5 cellular contexts compared by ENCODE assay signal in genomic region chr7:67523706-67524105, GRCh38.
"Had no signal": no experiment of that assay in that cellular context is flagged by ENCODE, and none has a peak within 500 bp of the region (broad histone marks: within the 10 kb centered on the region; RNA-seq: fewer than 3 reads in every experiment).

No MANE protein-coding gene starts in this region.

- ATAC-seq: GM23338, K562 had no signal

- H3K4me1 Mint-ChIP-seq: GM23338 had no signal

- H3K4me3 ChIP-seq: GM23338, K562 had no signal

- H3K4me3 Mint-ChIP-seq: GM23338, H9 had no signal

- H2AFZ ChIP-seq: GM23338 had no signal

- H3K27ac Mint-ChIP-seq: GM23338, H9 had no signal

- DNase-seq: H9, HCEC 1CT, IMR-90 had no signal

- H3K4me2 ChIP-seq: GM23338 had no signal
